ENCODE assay signal across 8 cellular contexts in the genomic region with DNA sequence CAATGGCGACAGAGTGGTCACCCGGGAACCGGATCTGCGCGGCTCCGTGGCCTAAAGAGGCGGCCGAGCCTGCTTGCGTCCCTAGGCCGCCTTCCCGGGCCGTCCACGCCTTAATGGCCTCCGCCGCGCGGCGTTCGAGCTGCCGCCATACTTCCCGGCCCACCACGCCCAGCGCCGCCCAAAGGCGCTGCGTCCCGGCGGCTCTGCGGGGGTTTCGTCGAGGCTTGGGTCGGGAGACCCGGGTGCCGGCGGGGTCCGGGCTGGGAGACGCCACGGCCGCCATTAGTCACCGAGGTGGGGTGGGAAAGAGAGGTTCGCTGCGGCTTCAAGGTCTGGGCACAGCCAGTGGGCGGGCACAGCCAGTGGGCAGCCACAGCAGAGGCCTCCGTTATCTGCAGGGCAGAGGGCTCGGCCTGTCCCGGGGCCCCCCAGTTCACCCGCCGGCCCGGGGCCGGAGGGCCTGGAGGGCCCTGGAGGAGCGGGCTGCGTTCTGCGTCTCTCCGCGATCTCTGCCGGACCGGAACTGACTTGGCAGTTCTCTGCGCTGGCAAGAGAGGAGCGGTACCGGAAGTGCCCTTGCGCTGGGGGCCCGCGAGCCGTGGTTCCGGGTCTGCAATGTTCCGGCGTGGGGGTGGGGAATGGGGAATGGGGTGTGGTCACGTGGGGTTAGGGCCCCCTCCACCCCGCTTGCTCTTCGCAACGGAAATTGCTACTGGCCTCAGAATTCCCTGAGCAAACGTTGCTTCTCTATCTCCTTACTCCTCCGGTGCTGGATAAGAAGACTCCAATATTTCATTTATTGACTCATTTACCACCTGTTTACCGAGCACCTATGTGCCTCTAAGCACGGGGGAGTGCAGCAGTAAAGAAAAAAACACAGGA.
A peak's percentile ranks its signal among the peaks of the same experiment; 100 is the strongest.
DNase-seq lines count a peak whose midpoint lies in the region; ATAC-seq and TF ChIP-seq lines count a peak whose summit lies in the region.

No MANE protein-coding gene starts in this region.

- in situ Hi-C loops in T47D (cut with HindIII; ENCODE audit: low pct_unique_long_range_greater_than_20kb, low sequenced_read_pairs) = no loop called here

- ATAC-seq in GM18861 (IDR thresholded peaks at IDR 0.05; ENCODE audit: unreplicated experiment) = peak; percentile 87
- peak; percentile 77 for ATAC-seq in HG03103 (IDR thresholded peaks at IDR 0.05; ENCODE audit: low read depth, unreplicated experiment)

- peak overlapping the region; percentile 98 for H3K27ac ChIP-seq in VCaP
- peak overlapping the region; percentile 96 to 100 (median 99) for H3K27ac ChIP-seq in skin epidermis

- DNase-seq in A172 (ENCODE audit: low spot score) = peak; percentile 86
- peak; percentile 96 for DNase-seq in NCI-H2171 (lab: John Stamatoyannopoulos, UW)
- peak; percentile 90 to 94 for DNase-seq in T47D (ENCODE audit: low read depth in 1 of 2, low spot score in 1 of 2)
- DNase-seq in iPS-NIHi11 (ENCODE audit: low spot score) = peak; percentile 97

- H3K4me3 ChIP-seq in skin epidermis = peak overlapping the region; percentile 87 to 99 (median 94)

- TF ChIP-seq CTCF in VCaP (conservative IDR thresholded peaks at IDR 0.05) = no peak

Comparison
In these comparisons a context has a peak if more than half of its experiments do, and no peak if none do; other contexts are left out.
1. Peak in every context shown above with its lines: DNase-seq, ATAC-seq, H3K4me3 ChIP-seq and H3K27ac ChIP-seq.